18 cellular contexts compared by ENCODE assay signal in the genomic region with DNA sequence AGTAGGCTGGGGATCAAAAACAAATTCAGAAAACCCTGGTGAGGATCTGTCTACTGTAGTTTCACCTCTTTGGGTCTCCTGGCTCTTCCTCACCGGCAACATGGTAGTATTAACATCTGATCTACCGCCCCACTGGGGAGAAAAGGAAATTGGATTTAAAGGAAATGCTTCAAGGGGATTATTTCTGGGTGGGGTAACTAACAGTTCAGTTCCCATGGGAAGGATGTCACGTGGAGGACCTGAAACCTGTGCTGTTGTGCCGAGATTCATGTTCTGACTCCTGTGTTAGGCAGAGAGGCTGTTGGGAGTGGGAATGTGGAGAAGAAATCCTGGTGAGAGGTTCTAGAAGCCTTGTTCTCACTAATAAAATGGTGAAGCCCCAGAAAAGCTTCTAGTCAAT.
DNase-seq lines count a peak whose midpoint lies in the region; TF ChIP-seq lines count a peak whose summit lies in the region.
"Had no signal": no experiment of that assay in that cellular context is flagged by ENCODE, and none has a peak within 500 bp of the region (broad histone marks: within the 10 kb centered on the region; RNA-seq: fewer than 3 reads in every experiment).

No MANE protein-coding gene starts in this region.

- H3K4me3 Mint-ChIP-seq in brain = no peak overlapping the region
- H3K4me3 Mint-ChIP-seq: CD14-positive monocyte; CD8-positive, alpha-beta memory T cell; T-helper 17 cell had no signal

- DNase-seq in NCI-H345 (lab: John Stamatoyannopoulos, UW) (peak; percentile 53), NCI-H345 treated with DMSO at 0.1 percent for 48 hours (lab: John Stamatoyannopoulos, UW; ENCODE audit: unreplicated experiment) (no peak), NCI-H128 (lab: John Stamatoyannopoulos, UW; ENCODE audit: unreplicated experiment) (peak; percentile 29), mesenteric fat pad (ENCODE audit: low spot score) (no peak), NCI-H1694 (lab: John Stamatoyannopoulos, UW) (no peak), MG63 (no peak)
- DNase-seq: CD8-positive, alpha-beta memory T cell; DMS 273 treated with DMSO at 0.1 percent for 48 hours; NCI-H1105; NCI-H146; NCI-H2227 treated with DMSO at 0.1 percent for 48 hours; NCI-H774; PC-9; T-helper 17 cell had no signal

- no peak overlapping the region for H3K4me3 ChIP-seq in MG63
- H3K4me3 ChIP-seq: A549, PC-9, SJCRH30 had no signal

- no peaks in the 10 kb centered on the region for H3K36me3 ChIP-seq in MG63
- H3K36me3 ChIP-seq: SJCRH30 had no signal

- H3K4me1 Mint-ChIP-seq in brain = peaks cover 70% of the 10 kb centered on the region
- H3K4me1 Mint-ChIP-seq: CD8-positive, alpha-beta memory T cell had no signal

- H3K9me3 ChIP-seq in MG63 = no peaks in the 10 kb centered on the region
- H3K9me3 ChIP-seq: A549, SJCRH30 had no signal

- peak overlapping the region in 3 of 5 experiments; percentile 36 to 64 (median 45) for H3K27ac Mint-ChIP-seq in brain
- H3K27ac Mint-ChIP-seq: T-helper 17 cell had no signal

- no peaks in the 10 kb centered on the region for H3K36me3 Mint-ChIP-seq in brain
- H3K36me3 Mint-ChIP-seq: CD14-positive monocyte; CD8-positive, alpha-beta memory T cell had no signal

- no peaks in the 10 kb centered on the region for H3K27me3 ChIP-seq in MG63
- H3K27me3 ChIP-seq: SJCRH30 had no signal

- H3K27me3 Mint-ChIP-seq in brain = peaks cover 3% of the 10 kb centered on the region
- H3K27me3 Mint-ChIP-seq: T-helper 17 cell had no signal

- no peak for TF ChIP-seq CTCF in brain (conservative IDR thresholded peaks at IDR 0.05)

- peaks cover 0 to 2% (median 0%) of the 10 kb centered on the region in 5 experiments for H3K9me3 Mint-ChIP-seq in brain
- H3K9me3 Mint-ChIP-seq: CD14-positive monocyte had no signal

Comparison
In these comparisons a context has a peak if more than half of its experiments do, and no peak if none do; other contexts are left out.
1. DNase-seq: peak in NCI-H345 (single experiment) and NCI-H128 (single experiment); none in NCI-H345 treated with DMSO at 0.1 percent for 48 hours (single experiment), mesenteric fat pad (single experiment), NCI-H1694 (single experiment) and MG63 (single experiment).